19 cellular contexts compared by ENCODE assay signal in genomic region chr5:106894964-106895363, GRCh38.
A peak's percentile ranks its signal among the peaks of the same experiment; 100 is the strongest.
DNase-seq lines count a peak whose midpoint lies in the region; ATAC-seq and TF ChIP-seq lines count a peak whose summit lies in the region.
"Had no signal": no experiment of that assay in that cellular context is flagged by ENCODE, and none has a peak within 500 bp of the region (broad histone marks: within the 10 kb centered on the region; RNA-seq: fewer than 3 reads in every experiment).

No MANE protein-coding gene starts in this region.

- H3K27ac ChIP-seq in IMR-90 (ENCODE audit: insufficient read depth, low read length) = no peak overlapping the region
- H3K27ac ChIP-seq: colonic mucosa, esophagus muscularis mucosa, right lobe of liver had no signal

- ATAC-seq in IMR-90 (ENCODE audit: low read depth) (no peak), HG02973 (IDR thresholded peaks at IDR 0.05; ENCODE audit: unreplicated experiment) (no peak)
- ATAC-seq: activated naive CD8-positive, alpha-beta T cell treated with anti-CD3 and anti-CD28 coated beads, Interleukin-2, amount 50 U/mL, for 24 hours; activated T-cell treated with anti-CD3 and anti-CD28 coated beads, Interleukin-2, amount 50 U/mL, for 4 hours; right lobe of liver had no signal

- H2AK5ac ChIP-seq in IMR-90 (ENCODE audit: low read depth, low read length) = no peak overlapping the region

- no peak overlapping the region for H3K4me3 Mint-ChIP-seq in activated naive CD8-positive, alpha-beta T cell treated with anti-CD3 and anti-CD28 coated beads for 36 hours
- H3K4me3 Mint-ChIP-seq: activated CD4-positive, alpha-beta T cell treated with anti-CD3 and anti-CD28 coated beads, Interleukin-2, amount 10 ng/mL, durations not matched to agents 7 days and 5 days; activated naive CD8-positive, alpha-beta T cell treated with anti-CD3 and anti-CD28 coated beads, Interleukin-2, amount 50 U/mL, for 24 hours; activated T-cell treated with anti-CD3 and anti-CD28 coated beads, Interleukin-2, amount 50 U/mL, for 4 hours; type B pancreatic cell had no signal

- TF ChIP-seq CTCF in IMR-90 (conservative IDR thresholded peaks at IDR 0.05; ENCODE audit: low read depth, low read length) = no peak
- no peak for TF ChIP-seq CTCF in choroid plexus epithelial cell (conservative IDR thresholded peaks at IDR 0.05; ENCODE audit: low read depth, low read length)

- no peak overlapping the region for H3K18ac ChIP-seq in IMR-90 (ENCODE audit: low read depth, low read length)

- CTCF ChIA-PET in IMR-90 (lab: Yijun Ruan, JAX) = no interaction called here

- no peaks in the 10 kb centered on the region for H3K4me1 Mint-ChIP-seq in activated naive CD8-positive, alpha-beta T cell treated with anti-CD3 and anti-CD28 coated beads for 36 hours
- H3K4me1 Mint-ChIP-seq: activated CD4-positive, alpha-beta T cell treated with anti-CD3 and anti-CD28 coated beads, Interleukin-2, amount 10 ng/mL, durations not matched to agents 7 days and 5 days; activated naive CD8-positive, alpha-beta T cell treated with anti-CD3 and anti-CD28 coated beads, Interleukin-2, amount 50 U/mL, for 24 hours had no signal

- no peak overlapping the region for H3K9ac ChIP-seq in IMR-90 (ENCODE audit: low read depth, low read length)
- H3K9ac ChIP-seq: BLaER1 treated with 17β-estradiol and CSF1 and Interleukin-3, amounts not matched to agents 10 nM and 100 nM had no signal

- no peaks in the 10 kb centered on the region for H3K9me3 ChIP-seq in IMR-90 (ENCODE audit: control insufficient read depth, insufficient read depth, low read length)
- H3K9me3 ChIP-seq: BLaER1 treated with 17β-estradiol and CSF1 and Interleukin-3, amounts not matched to agents 10 nM and 100 nM; colonic mucosa; esophagus muscularis mucosa; right lobe of liver had no signal

- no peak overlapping the region for H4K91ac ChIP-seq in IMR-90 (ENCODE audit: insufficient read depth, low read depth, low read length)

- no peak overlapping the region for H2BK15ac ChIP-seq in IMR-90 (ENCODE audit: low read depth, low read length)

- no peaks in the 10 kb centered on the region for H3K4me1 ChIP-seq in IMR-90 (ENCODE audit: control insufficient read depth, insufficient read depth, low read length)
- H3K4me1 ChIP-seq: BLaER1 treated with 17β-estradiol and CSF1 and Interleukin-3, amounts not matched to agents 10 nM and 100 nM; colonic mucosa; esophagus muscularis mucosa; right lobe of liver had no signal

- no TSS peak for BruUV-seq in IMR-90 (replicated peaks; lab: Mats Ljungman, UMichigan)

- H3K56ac ChIP-seq in IMR-90 (ENCODE audit: extremely low read depth, insufficient read depth, low read length) = no peak overlapping the region

- H2BK120ac ChIP-seq in IMR-90 (ENCODE audit: low read depth, low read length) = no peak overlapping the region

- no peak for TF ChIP-seq POLR2A in IMR-90 (IDR thresholded peaks at IDR 0.05; ENCODE audit: low read depth, low read length)

- H4K20me1 ChIP-seq in IMR-90 (ENCODE audit: insufficient read depth, low read length) = no peaks in the 10 kb centered on the region
- H4K20me1 ChIP-seq: BLaER1 treated with 17β-estradiol and CSF1 and Interleukin-3, amounts not matched to agents 10 nM and 100 nM had no signal

- H3K79me1 ChIP-seq in IMR-90 (ENCODE audit: low read depth in 1 of 2, low read length in 2 of 2) = no peaks in the 10 kb centered on the region

- no peak overlapping the region for H2BK5ac ChIP-seq in IMR-90 (ENCODE audit: low read depth, low read length, poor library complexity, severe bottlenecking)

- H2AFZ ChIP-seq in IMR-90 (replicated peaks; ENCODE audit: low read length, poor library complexity) = no peak overlapping the region

- POLR2A ChIA-PET in IMR-90 (lab: Charles Lee; ENCODE audit: unreplicated experiment) = no interaction called here

- no peak overlapping the region for H3K27ac Mint-ChIP-seq in activated naive CD8-positive, alpha-beta T cell treated with anti-CD3 and anti-CD28 coated beads for 36 hours
- H3K27ac Mint-ChIP-seq: activated CD4-positive, alpha-beta T cell treated with anti-CD3 and anti-CD28 coated beads, Interleukin-2, amount 10 ng/mL, durations not matched to agents 7 days and 5 days; activated naive CD8-positive, alpha-beta T cell treated with anti-CD3 and anti-CD28 coated beads, Interleukin-2, amount 50 U/mL, for 24 hours; type B pancreatic cell had no signal

- no peak for TF ChIP-seq RAD21 in IMR-90 (IDR thresholded peaks at IDR 0.05; ENCODE audit: low read length)

- H3K9me1 ChIP-seq in IMR-90 (ENCODE audit: insufficient read depth, low read length) = no peaks in the 10 kb centered on the region

- H4K5ac ChIP-seq in IMR-90 (ENCODE audit: low read depth, low read length) = no peak overlapping the region

- H3K27me3 ChIP-seq in IMR-90 (ENCODE audit: control insufficient read depth, insufficient read depth, low read length) = no peaks in the 10 kb centered on the region
- H3K27me3 ChIP-seq: BLaER1 treated with 17β-estradiol and CSF1 and Interleukin-3, amounts not matched to agents 10 nM and 100 nM; colonic mucosa; esophagus muscularis mucosa; right lobe of liver had no signal

- H3K36me3 Mint-ChIP-seq in activated naive CD8-positive, alpha-beta T cell treated with anti-CD3 and anti-CD28 coated beads for 36 hours = no peaks in the 10 kb centered on the region
- H3K36me3 Mint-ChIP-seq: type B pancreatic cell had no signal

- H4K8ac ChIP-seq in IMR-90 (ENCODE audit: low read depth in 2 of 2, low read length in 2 of 2) = no peak overlapping the region

- dilution Hi-C loops in IMR-90 (cut with HindIII; ENCODE audit: low sequenced_read_pairs, unreplicated experiment) = no loop called here

- peak; percentile 6 for DNase-seq in IMR-90
- peak; percentile 43 for DNase-seq in NOMO-1 treated with dmso at 0.1 percent for 144 hours (lab: John Stamatoyannopoulos, UW; ENCODE audit: unreplicated experiment)
- DNase-seq in choroid plexus epithelial cell (ENCODE audit: low read depth) = peak; percentile 90
- DNase-seq in non-pigmented ciliary epithelial cell (ENCODE audit: low read depth) = peak; percentile 45
- no peak for DNase-seq in activated naive CD8-positive, alpha-beta T cell treated with anti-CD3 and anti-CD28 coated beads for 36 hours
- DNase-seq in midbrain (lab: John Stamatoyannopoulos, UW) = no peak
- no peak for DNase-seq in stimulated activated CD4-positive, alpha-beta T cell treated with anti-CD3 and anti-CD28 coated beads, Interleukin-15, amount 100 ng/mL, for 24 hours
- DNase-seq: activated CD4-positive, alpha-beta T cell treated with anti-CD3 and anti-CD28 coated beads, Interleukin-2, amount 10 ng/mL, durations not matched to agents 7 days and 5 days; activated naive CD8-positive, alpha-beta T cell treated with anti-CD3 and anti-CD28 coated beads, Interleukin-2, amount 50 U/mL, for 24 hours; activated T-cell treated with anti-CD3 and anti-CD28 coated beads, Interleukin-2, amount 50 U/mL, for 4 hours; colonic mucosa; DMS79 treated with DMSO at 0.1 percent for 48 hours; NCI-H446 treated with DMSO at 0.1 percent for 48 hours; right lobe of liver; stimulated activated CD4-positive, alpha-beta T cell treated with anti-CD3 and anti-CD28 coated beads, Interleukin-4, amount 100 ng/mL, for 24 hours had no signal

- intact Hi-C loops in IMR-90 (cut with micrococcal nuclease) = no loop called here

- in situ Hi-C loops in IMR-90 (cut with MboI; ENCODE audit: low sequenced_read_pairs) = no loop called here

- H3K36me3 ChIP-seq in IMR-90 (ENCODE audit: control insufficient read depth, insufficient read depth, low read length) = no peaks in the 10 kb centered on the region
- H3K36me3 ChIP-seq: BLaER1 treated with 17β-estradiol and CSF1 and Interleukin-3, amounts not matched to agents 10 nM and 100 nM; colonic mucosa; esophagus muscularis mucosa; right lobe of liver had no signal

- H3K4me3 ChIP-seq in IMR-90 (ENCODE audit: insufficient read depth, low read depth, low read length) (no peak overlapping the region), choroid plexus epithelial cell (ENCODE audit: low read depth, low read length) (no peak overlapping the region)
- H3K4me3 ChIP-seq: BLaER1 treated with 17β-estradiol and CSF1 and Interleukin-3, amounts not matched to agents 10 nM and 100 nM; colonic mucosa; esophagus muscularis mucosa; right lobe of liver had no signal

- H3K9me3 Mint-ChIP-seq in activated naive CD8-positive, alpha-beta T cell treated with anti-CD3 and anti-CD28 coated beads for 36 hours = peaks cover 2% of the 10 kb centered on the region
- H3K9me3 Mint-ChIP-seq: activated naive CD8-positive, alpha-beta T cell treated with anti-CD3 and anti-CD28 coated beads, Interleukin-2, amount 50 U/mL, for 24 hours; activated T-cell treated with anti-CD3 and anti-CD28 coated beads, Interleukin-2, amount 50 U/mL, for 4 hours; type B pancreatic cell had no signal

- no peak overlapping the region for H3K23ac ChIP-seq in IMR-90 (ENCODE audit: low read depth, low read length)

- no peak overlapping the region for H3K14ac ChIP-seq in IMR-90 (replicated peaks; ENCODE audit: low read depth, low read length)

- no peak overlapping the region for H3K4me2 ChIP-seq in IMR-90 (ENCODE audit: low read depth, low read length)
- H3K4me2 ChIP-seq: BLaER1 treated with 17β-estradiol and CSF1 and Interleukin-3, amounts not matched to agents 10 nM and 100 nM had no signal

- no peak overlapping the region for H3K4ac ChIP-seq in IMR-90 (ENCODE audit: low read depth, low read length)

- no peak overlapping the region for H2AK9ac ChIP-seq in IMR-90 (replicated peaks; ENCODE audit: low read depth, low read length, poor library complexity)

- H2BK20ac ChIP-seq in IMR-90 (ENCODE audit: low read depth, low read length) = no peak overlapping the region

- H3K27me3 Mint-ChIP-seq in activated naive CD8-positive, alpha-beta T cell treated with anti-CD3 and anti-CD28 coated beads for 36 hours = no peaks in the 10 kb centered on the region
- H3K27me3 Mint-ChIP-seq: activated CD4-positive, alpha-beta T cell treated with anti-CD3 and anti-CD28 coated beads, Interleukin-2, amount 10 ng/mL, durations not matched to agents 7 days and 5 days; activated naive CD8-positive, alpha-beta T cell treated with anti-CD3 and anti-CD28 coated beads, Interleukin-2, amount 50 U/mL, for 24 hours; type B pancreatic cell had no signal

- WGBS in IMR-90 (ENCODE audit: extremely low coverage in 2 of 2, insufficient read length in 1 of 2), 2 experiments = no CpG with 5 or more reads among the region's 2 CpGs

TF ChIP-seq in IMR-90, 13 proteins besides CTCF, POLR2A, EP300 and RAD21 (continues in another document):
- TF ChIP-seq MAZ (IDR thresholded peaks at IDR 0.05; ENCODE audit: borderline replicate concordance, low read depth, low read length) (no peak), ELK1 (IDR thresholded peaks at IDR 0.05; ENCODE audit: borderline replicate concordance, low read depth, low read length) (no peak), NFE2L2 (IDR thresholded peaks at IDR 0.05; ENCODE audit: low read depth, low read length) (no peak)

Comparison
In these comparisons a context has a peak if more than half of its experiments do, and no peak if none do; other contexts are left out.
1. DNase-seq: peak in IMR-90 (single experiment), NOMO-1 treated with dmso at 0.1 percent for 144 hours (single experiment), choroid plexus epithelial cell (single experiment) and non-pigmented ciliary epithelial cell (single experiment); none in activated naive CD8-positive, alpha-beta T cell treated with anti-CD3 and anti-CD28 coated beads for 36 hours (single experiment), midbrain (single experiment) and stimulated activated CD4-positive, alpha-beta T cell treated with anti-CD3 and anti-CD28 coated beads, Interleukin-15, amount 100 ng/mL, for 24 hours (single experiment).